In the genomic region with DNA sequence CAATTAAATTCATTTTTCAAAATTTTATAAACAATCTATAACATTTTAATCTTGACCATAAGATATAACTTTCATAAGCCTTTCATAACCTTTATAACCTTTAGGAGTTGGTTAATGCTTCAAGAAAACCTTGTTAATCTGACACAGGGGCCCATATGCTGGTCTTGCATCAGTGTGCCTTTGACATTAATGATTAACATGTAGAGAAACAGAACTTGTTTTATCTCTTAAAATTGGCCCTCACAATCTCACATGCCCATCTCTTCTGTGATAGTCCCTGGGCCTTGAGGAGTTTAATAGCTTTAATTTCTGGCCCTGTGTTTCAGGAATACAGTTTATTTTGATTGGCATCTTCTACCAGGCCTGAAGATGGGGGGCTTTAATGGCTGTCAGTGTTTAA, we compare ENCODE assay signal across 6 cellular contexts. TPM values are rescaled to one million over a fixed set of nuclear protein-coding genes. Genes with fewer than 3 reads are reported as not detected.
"Had no signal": no experiment of that assay in that cellular context is flagged by ENCODE, and none has a peak within 500 bp of the region (broad histone marks: within the 10 kb centered on the region; RNA-seq: fewer than 3 reads in every experiment).

No MANE protein-coding gene starts in this region.

RNA-seq across cellular contexts. Expression of gene RDH12, which starts 7.7 kb away (rescaled TPM):
- total RNA-seq: LHCN-M2, PC-3, Peyer's patch, Right ventricle myocardium superior, SJSA1 had no signal
- polyA plus RNA-seq: SK-N-SH had no signal
